In genomic region chr6:130598021-130598989, GRCh38 we compare ENCODE assay signal across 23 cellular contexts.
DNase-seq lines count a peak whose midpoint lies in the region; ATAC-seq, FAIRE-seq and TF ChIP-seq lines count a peak whose summit lies in the region.
"Had no signal": no experiment of that assay in that cellular context is flagged by ENCODE, and none has a peak within 500 bp of the region (broad histone marks: within the 10 kb centered on the region; RNA-seq: fewer than 3 reads in every experiment).

No MANE protein-coding gene starts in this region.

- H3K27ac ChIP-seq in aorta (ENCODE audit: low read depth in 1 of 2, low read length in 2 of 2): no peak overlapping the region
- H3K27ac ChIP-seq: A549, BLaER1 had no signal

- TF ChIP-seq CTCF in AG09309 (IDR thresholded peaks at IDR 0.05; ENCODE audit: control insufficient read depth, insufficient read depth, low read depth, low read length, missing control alignments): no peak
- no peak for TF ChIP-seq CTCF in astrocyte of the spinal cord (IDR thresholded peaks at IDR 0.05; ENCODE audit: low read depth, low read length)
- no peak for TF ChIP-seq CTCF in fibroblast of the aortic adventitia (IDR thresholded peaks at IDR 0.05; ENCODE audit: insufficient read depth, low read length)

- H3K4me3 ChIP-seq in AG09309 (ENCODE audit: control insufficient read depth, low read depth, low read length) (no peak overlapping the region), astrocyte of the spinal cord (ENCODE audit: low read depth, low read length) (no peak overlapping the region), fibroblast of the aortic adventitia (ENCODE audit: low read depth, low read length) (no peak overlapping the region), aorta (ENCODE audit: low read length in 2 of 2) (no peak overlapping the region)
- H3K4me3 ChIP-seq: A549, BLaER1 had no signal

- ATAC-seq in aorta (ENCODE audit: low FRiP score): no peak
- ATAC-seq: A549; naive thymus-derived CD4-positive, alpha-beta T cell had no signal

- no peak for FAIRE-seq in GM12892 (lab: Jason Lieb, UNC)
- FAIRE-seq: A549 had no signal

- in situ Hi-C loops in astrocyte of the spinal cord (cut with HindIII; ENCODE audit: low sequenced_read_pairs): no loop called here

- no peaks in the 10 kb centered on the region for H3K4me1 ChIP-seq in aorta (ENCODE audit: control insufficient read depth in 1 of 2, insufficient read depth in 2 of 2, low read length in 2 of 2)
- H3K4me1 ChIP-seq: A549, BLaER1 had no signal

- H3K9me3 ChIP-seq in aorta (ENCODE audit: control insufficient read depth, low read length): no peaks in the 10 kb centered on the region
- H3K9me3 ChIP-seq: A549, BLaER1 had no signal

- intact Hi-C loops in aorta (cut with DNase I) (no loop called here), head of caudate nucleus (cut with DNase I) (no loop called here)

- TF ChIP-seq POLR2A in GM12892 (IDR thresholded peaks at IDR 0.05; ENCODE audit: low read depth, low read length): no peak

- no peaks in the 10 kb centered on the region for H3K36me3 ChIP-seq in aorta (ENCODE audit: control insufficient read depth in 1 of 2, insufficient read depth in 2 of 2, low read length in 1 of 2)
- H3K36me3 ChIP-seq: BLaER1 had no signal

- DNase-seq in AG09309 (ENCODE audit: low read depth) (peak; percentile 21), M059J (ENCODE audit: low read depth) (peak; percentile 76), astrocyte of the spinal cord (ENCODE audit: low read depth, low spot score) (peak; percentile 43), fibroblast of the aortic adventitia (ENCODE audit: low read depth) (peak; percentile 88), GM12892 (ENCODE audit: insufficient read length) (no peak), aorta (no peak), germinal center (ENCODE audit: low spot score) (no peak), head of caudate nucleus (no peak)
- DNase-seq: activated CD4-positive, alpha-beta memory T cell treated with anti-CD3 and anti-CD28 coated beads for 36 hours; activated CD4-positive, CD25-positive, alpha-beta regulatory T cell; activated CD8-positive, alpha-beta memory T cell treated with anti-CD3 and anti-CD28 coated beads, Interleukin-2, amount 50 U/mL, for 48 hours; COR-L47; cortex of kidney; DND-41; naive thymus-derived CD4-positive, alpha-beta T cell; NCI-H2081; NCI-H446 treated with DMSO at 0.1 percent for 48 hours; nucleus accumbens; SHP77 treated with DMSO at 0.1 percent for 48 hours; stimulated activated CD4-positive, alpha-beta T cell treated with anti-CD3 and anti-CD28 coated beads, Interleukin-1b, Interleukin-23, amount 100 ng/mL, for 48 hours; SW 1271 had no signal

- no peaks in the 10 kb centered on the region for H3K27me3 ChIP-seq in aorta (ENCODE audit: control insufficient read depth in 1 of 2, insufficient read depth in 2 of 2, low read length in 1 of 2)
- H3K27me3 ChIP-seq: BLaER1 had no signal

- WGBS in aorta, 2 donors: 63 to 71% methylated on average over 2 of the region's 2 CpGs

Comparison
In these comparisons a context has a peak if more than half of its experiments do, and no peak if none do; other contexts are left out.
1. DNase-seq: peak in AG09309 (single experiment), M059J (single experiment), astrocyte of the spinal cord (single experiment) and fibroblast of the aortic adventitia (single experiment); none in GM12892 (single experiment), aorta (0 of 2), germinal center (single experiment) and head of caudate nucleus (0 of 42).